ENCODE assay signal across 7 cellular contexts in the genomic region with DNA sequence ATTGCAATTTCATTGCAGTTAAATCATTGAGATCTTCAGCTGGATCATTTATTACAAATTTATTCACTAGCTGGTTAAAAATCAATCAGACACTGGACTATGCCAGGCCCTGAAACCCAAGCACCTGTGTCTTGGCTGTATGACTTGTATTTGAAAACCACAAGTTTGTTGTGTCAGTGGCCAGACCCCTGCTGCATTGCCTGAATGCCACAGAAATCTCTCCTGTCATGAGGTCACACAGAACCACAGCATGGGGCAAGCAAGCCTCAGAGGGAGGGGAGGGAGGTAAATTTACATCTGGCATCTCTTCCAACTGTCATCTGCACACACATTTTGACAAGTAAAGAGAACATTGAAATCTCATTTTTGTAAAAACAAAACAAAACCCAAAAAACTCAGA.
DNase-seq lines count a peak whose midpoint lies in the region; ATAC-seq and TF ChIP-seq lines count a peak whose summit lies in the region.

No MANE protein-coding gene starts in this region.

- no peak overlapping the region for H2AFZ ChIP-seq in PC-9

- no peaks in the 10 kb centered on the region for H3K9me3 ChIP-seq in PC-9 (ENCODE audit: insufficient read depth, low read depth)
- no peaks in the 10 kb centered on the region for H3K9me3 ChIP-seq in neutrophil
- no peaks in the 10 kb centered on the region for H3K9me3 ChIP-seq in mucosa of descending colon

- no peak overlapping the region for H3K4me2 ChIP-seq in PC-9

- POLR2A ChIA-PET in PC-9 (lab: Charles Lee; ENCODE audit: unreplicated experiment) = interaction anchor here (0.6 kb wide), 1 partner anchor 9 kb away, joined by 3 read pairs; no protein-coding TSS in a partner anchor

- CTCF ChIA-PET in PC-9 (lab: Charles Lee) = no interaction called here

- no peaks in the 10 kb centered on the region for H4K20me1 ChIP-seq in PC-9 (ENCODE audit: insufficient read depth)

- no peaks in the 10 kb centered on the region for H3K36me3 ChIP-seq in PC-9 (ENCODE audit: low read depth)
- peaks cover 30% of the 10 kb centered on the region for H3K36me3 ChIP-seq in neutrophil
- no peaks in the 10 kb centered on the region for H3K36me3 ChIP-seq in mucosa of descending colon (ENCODE audit: low read depth)

- DNase-seq in PC-9 (peak; percentile 35 to 49), DMS153 (lab: John Stamatoyannopoulos, UW) (no peak), mucosa of descending colon (no peak)
- DNase-seq in stimulated activated CD4-positive, alpha-beta T cell treated with anti-CD3 and anti-CD28 coated beads, Interleukin-4, amount 100 ng/mL, for 4 hours = no peak

- H3F3A ChIP-seq in PC-9 (ENCODE audit: insufficient read depth, low read depth) = peaks cover 42% of the 10 kb centered on the region

- H3K4me1 ChIP-seq in PC-9 (replicated peaks; ENCODE audit: insufficient read depth) = peaks cover 53% of the 10 kb centered on the region
- peaks cover 4 to 11% of the 10 kb centered on the region in 2 experiments for H3K4me1 ChIP-seq in neutrophil (ENCODE audit: control insufficient read depth in 1 of 2, insufficient read depth in 1 of 2, low read depth in 1 of 2, low read length in 1 of 2)
- H3K4me1 ChIP-seq in mucosa of descending colon (ENCODE audit: low read depth) = no peaks in the 10 kb centered on the region

- H3K79me2 ChIP-seq in PC-9 (ENCODE audit: low read depth) = no peaks in the 10 kb centered on the region

- ATAC-seq in GM19351 (IDR thresholded peaks at IDR 0.05; ENCODE audit: unreplicated experiment) = peak; percentile 95
- peak; percentile 96 for ATAC-seq in HG02938 (IDR thresholded peaks at IDR 0.05; ENCODE audit: unreplicated experiment)
- no peak for ATAC-seq in mucosa of descending colon

- TF ChIP-seq CTCF in PC-9 (conservative IDR thresholded peaks at IDR 0.05) (no peak), neutrophil (IDR thresholded peaks at IDR 0.05) (no peak), mucosa of descending colon (IDR thresholded peaks at IDR 0.05) (no peak)

- no peaks in the 10 kb centered on the region for H3K9me2 ChIP-seq in PC-9 (ENCODE audit: insufficient read depth)

- intact Hi-C loops in PC-9 (cut with micrococcal nuclease; ENCODE audit: unreplicated experiment) (no loop called here), mucosa of descending colon (cut with DNase I, micrococcal nuclease) (no loop called here)

- no TSS peak for BruUV-seq in PC-9 (replicated peaks; lab: Mats Ljungman, UMichigan)

- H3K27me3 ChIP-seq in PC-9 (ENCODE audit: insufficient read depth, low read depth) (no peaks in the 10 kb centered on the region), neutrophil (no peaks in the 10 kb centered on the region)

- H3K4me3 ChIP-seq in PC-9 (no peak overlapping the region), neutrophil (ENCODE audit: low read depth in 1 of 2, low read length in 1 of 2) (no peak overlapping the region), mucosa of descending colon (no peak overlapping the region)

- H3K27ac ChIP-seq in PC-9 (no peak overlapping the region), neutrophil (peak overlapping the region; percentile 34)

Comparison
In these comparisons a context has a peak if more than half of its experiments do, and no peak if none do; other contexts are left out.
1. DNase-seq: peak in PC-9 (2 of 2); none in DMS153 (single experiment), stimulated activated CD4-positive, alpha-beta T cell treated with anti-CD3 and anti-CD28 coated beads, Interleukin-4, amount 100 ng/mL, for 4 hours (0 of 2) and mucosa of descending colon (0 of 3).